ENCODE assay signal across 12 cellular contexts in the genomic region with DNA sequence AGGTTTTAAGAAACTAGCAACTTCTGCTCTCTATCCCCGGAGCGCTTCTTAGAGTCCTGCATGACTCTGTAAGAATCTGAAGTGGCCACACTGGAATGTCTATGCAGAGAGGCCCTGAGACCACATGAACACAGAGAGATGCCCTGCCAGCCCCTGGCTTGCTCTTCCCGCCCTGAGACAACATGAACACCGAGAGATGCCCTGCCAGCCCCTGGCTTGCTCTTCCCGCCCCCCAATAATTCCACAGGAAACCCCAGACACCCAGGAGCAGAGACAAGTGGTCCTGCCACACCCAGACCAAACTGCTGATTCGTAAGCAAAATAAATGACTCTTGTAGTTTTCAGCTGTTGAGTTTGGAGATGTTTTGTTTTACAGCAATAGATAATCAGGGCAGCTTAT.
"Had no signal": no experiment of that assay in that cellular context is flagged by ENCODE, and none has a peak within 500 bp of the region (broad histone marks: within the 10 kb centered on the region; RNA-seq: fewer than 3 reads in every experiment).

No MANE protein-coding gene starts in this region.

- H3K9me3 Mint-ChIP-seq: activated T-helper 17 cell treated with anti-CD3 and anti-CD28 coated beads, Interleukin-2, amount 50 U/mL, for 72 hours had no signal

- ATAC-seq: activated T-helper 17 cell treated with anti-CD3 and anti-CD28 coated beads, Interleukin-2, amount 50 U/mL, for 72 hours; left lung had no signal

- H3K36me3 ChIP-seq: left lung, right atrium auricular region had no signal

- H3K4me3 ChIP-seq: left lung, right atrium auricular region had no signal

- H3K4me3 Mint-ChIP-seq: activated T-helper 17 cell treated with anti-CD3 and anti-CD28 coated beads, Interleukin-2, amount 50 U/mL, for 72 hours had no signal

- H3K27me3 Mint-ChIP-seq: activated T-helper 17 cell treated with anti-CD3 and anti-CD28 coated beads, Interleukin-2, amount 50 U/mL, for 72 hours had no signal

- H3K27ac Mint-ChIP-seq: activated T-helper 17 cell treated with anti-CD3 and anti-CD28 coated beads, Interleukin-2, amount 50 U/mL, for 72 hours had no signal

- H3K4me1 ChIP-seq: left lung, right atrium auricular region had no signal

- H3K4me1 Mint-ChIP-seq: activated T-helper 17 cell treated with anti-CD3 and anti-CD28 coated beads, Interleukin-2, amount 50 U/mL, for 72 hours had no signal

- DNase-seq: activated CD4-positive, alpha-beta T cell treated with anti-CD3 and anti-CD28 coated beads, Interleukin-2, amount 50 U/mL, for 1 hour; activated naive CD4-positive, alpha-beta T cell treated with anti-CD3 and anti-CD28 coated beads, Interleukin-2, amount 50 U/mL, for 16 hours; activated T-cell treated with anti-CD3 and anti-CD28 coated beads for 4 hours; aorta; effector CD4-positive, alpha-beta T cell; foreskin melanocyte; head of caudate nucleus; left lung; small intestine; T-helper 2 cell had no signal

- H3K27ac ChIP-seq: left lung, right atrium auricular region had no signal

- H3K9me3 ChIP-seq: left lung, right atrium auricular region had no signal

- H3K27me3 ChIP-seq: left lung, right atrium auricular region had no signal
